Comparison of ENCODE assay signal across 20 cellular contexts in genomic region chr13:95343944-95344343, GRCh38.
"Had no signal": no experiment of that assay in that cellular context is flagged by ENCODE, and none has a peak within 500 bp of the region (broad histone marks: within the 10 kb centered on the region; RNA-seq: fewer than 3 reads in every experiment).

No MANE protein-coding gene starts in this region.

- H3K27me3 ChIP-seq: breast epithelium, gastroesophageal sphincter, right atrium auricular region, sigmoid colon had no signal

- H3K9me3 ChIP-seq: breast epithelium, gastroesophageal sphincter, lower lobe of right lung, prostate gland, right atrium auricular region, sigmoid colon had no signal

- DNase-seq: central memory CD4-positive, alpha-beta T cell; erythroblast; hippocampal formation; kidney glomerular epithelial cell; lower lobe of right lung; mesenchymal stem cell; naive B cell; nephron progenitor cell; sigmoid colon; stimulated activated CD4-positive, alpha-beta T cell treated with anti-CD3 and anti-CD28 coated beads, Interleukin-2, amount 100 ng/mL, for 24 hours; stimulated activated CD4-positive, alpha-beta T cell treated with anti-CD3 and anti-CD28 coated beads, Interleukin-4, amount 100 ng/mL, for 4 hours; stimulated activated naive CD4-positive, alpha-beta T cell; trophoblast cell had no signal

- H3K9me3 Mint-ChIP-seq: nephron progenitor cell had no signal

- H3K27ac Mint-ChIP-seq: naive B cell, nephron progenitor cell had no signal

- H3K27ac ChIP-seq: breast epithelium, gastroesophageal sphincter, lower lobe of right lung, parathyroid adenoma, prostate gland, right atrium auricular region, sigmoid colon, skin epidermis had no signal

- H3K4me3 Mint-ChIP-seq: naive B cell, nephron progenitor cell had no signal

- H3K36me3 Mint-ChIP-seq: naive B cell had no signal

- H3K4me1 Mint-ChIP-seq: naive B cell, nephron progenitor cell had no signal

- ATAC-seq: gastroesophageal sphincter, left lobe of liver, lower lobe of right lung had no signal

- H3K4me1 ChIP-seq: breast epithelium, gastroesophageal sphincter, lower lobe of right lung, parathyroid adenoma, prostate gland, right atrium auricular region had no signal

- H3K36me3 ChIP-seq: breast epithelium, gastroesophageal sphincter, lower lobe of right lung, prostate gland, right atrium auricular region, sigmoid colon had no signal

- H3K4me3 ChIP-seq: breast epithelium, gastroesophageal sphincter, lower lobe of right lung, prostate gland, right atrium auricular region, sigmoid colon, skin epidermis had no signal
